ENCODE assay signal across 9 cellular contexts in genomic region chr10:95601116-95601719, GRCh38. TPM values are rescaled to one million over a fixed set of nuclear protein-coding genes. Genes with fewer than 3 reads are reported as not detected.
DNase-seq lines count a peak whose midpoint lies in the region; ATAC-seq, FAIRE-seq and TF ChIP-seq lines count a peak whose summit lies in the region.
"Had no signal": no experiment of that assay in that cellular context is flagged by ENCODE, and none has a peak within 500 bp of the region (broad histone marks: within the 10 kb centered on the region; RNA-seq: fewer than 3 reads in every experiment).

No MANE protein-coding gene starts in this region.

- H3K9me3 Mint-ChIP-seq in activated naive CD8-positive, alpha-beta T cell treated with anti-CD3 and anti-CD28 coated beads, Interleukin-2, amount 50 U/mL, for 24 hours = no peaks in the 10 kb centered on the region

- no peak overlapping the region for H3K9ac ChIP-seq in parathyroid adenoma

- H3K9me3 ChIP-seq in cardiac muscle cell (ENCODE audit: low read depth) (no peaks in the 10 kb centered on the region), parathyroid adenoma (ENCODE audit: control insufficient read depth, low read length) (no peaks in the 10 kb centered on the region)
- H3K9me3 ChIP-seq: neutrophil had no signal

- peak; percentile 99 for TF ChIP-seq CTCF in cardiac muscle cell (IDR thresholded peaks at IDR 0.05; ENCODE audit: low read depth, low read length)
- TF ChIP-seq CTCF in parathyroid adenoma (IDR thresholded peaks at IDR 0.05) = peak; percentile 94

- peaks cover 4% of the 10 kb centered on the region for H3K27me3 Mint-ChIP-seq in activated naive CD8-positive, alpha-beta T cell treated with anti-CD3 and anti-CD28 coated beads, Interleukin-2, amount 50 U/mL, for 24 hours

- ATAC-seq in activated naive CD8-positive, alpha-beta T cell treated with anti-CD3 and anti-CD28 coated beads, Interleukin-2, amount 50 U/mL, for 24 hours = peak; percentile 62
- no peak for ATAC-seq in GM18909 (IDR thresholded peaks at IDR 0.05; ENCODE audit: poor library complexity, unreplicated experiment)

- H3K27ac ChIP-seq in cardiac muscle cell = no peak overlapping the region
- H3K27ac ChIP-seq in parathyroid adenoma = no peak overlapping the region
- H3K27ac ChIP-seq: neutrophil had no signal

- no peaks in the 10 kb centered on the region for H3K27me3 ChIP-seq in cardiac muscle cell
- H3K27me3 ChIP-seq in parathyroid adenoma (ENCODE audit: control insufficient read depth, insufficient read depth, low read length) = no peaks in the 10 kb centered on the region
- H3K27me3 ChIP-seq: neutrophil had no signal

- no peaks in the 10 kb centered on the region for H3K79me2 ChIP-seq in parathyroid adenoma

- H3K4me1 ChIP-seq in cardiac muscle cell (ENCODE audit: low read depth) (peaks cover 22% of the 10 kb centered on the region), parathyroid adenoma (no peaks in the 10 kb centered on the region)

- DNase-seq in ACHN (peak; percentile 90), GM18507 (ENCODE audit: extremely low spot score, insufficient read length, low read depth) (peak; percentile 33), MV-4-11 (lab: John Stamatoyannopoulos, UW) (peak; percentile 55), SHP77 treated with DMSO at 0.1 percent for 48 hours (lab: John Stamatoyannopoulos, UW) (peak; percentile 74), cardiac muscle cell (ENCODE audit: low read depth in 1 of 2, low spot score in 1 of 2) (peak; percentile 92 to 93)
- peak; percentile 60 for DNase-seq in activated naive CD8-positive, alpha-beta T cell treated with anti-CD3 and anti-CD28 coated beads, Interleukin-2, amount 50 U/mL, for 24 hours

- peak; percentile 80 for FAIRE-seq in GM18507 (lab: Jason Lieb, UNC)

- H3K4me3 Mint-ChIP-seq in activated naive CD8-positive, alpha-beta T cell treated with anti-CD3 and anti-CD28 coated beads, Interleukin-2, amount 50 U/mL, for 24 hours = no peak overlapping the region

- no peak overlapping the region for H2AFZ ChIP-seq in parathyroid adenoma

- H3K36me3 ChIP-seq in cardiac muscle cell = no peaks in the 10 kb centered on the region
- no peaks in the 10 kb centered on the region for H3K36me3 ChIP-seq in parathyroid adenoma (ENCODE audit: control insufficient read depth, insufficient read depth, low read length)

- in situ Hi-C loops in ACHN (cut with HindIII; ENCODE audit: low pct_ligation_motif_present, low pct_unique_long_range_greater_than_20kb, low sequenced_read_pairs) = loop anchor here (25.0 kb wide), 1 partner anchor 189 kb away; no protein-coding TSS in a partner anchor

- H3K27ac Mint-ChIP-seq in activated naive CD8-positive, alpha-beta T cell treated with anti-CD3 and anti-CD28 coated beads, Interleukin-2, amount 50 U/mL, for 24 hours = no peak overlapping the region

- H3K4me1 Mint-ChIP-seq in activated naive CD8-positive, alpha-beta T cell treated with anti-CD3 and anti-CD28 coated beads, Interleukin-2, amount 50 U/mL, for 24 hours = no peaks in the 10 kb centered on the region

- peaks cover 2% of the 10 kb centered on the region for H3K36me3 Mint-ChIP-seq in activated naive CD8-positive, alpha-beta T cell treated with anti-CD3 and anti-CD28 coated beads, Interleukin-2, amount 50 U/mL, for 24 hours (ENCODE audit: low read depth)

- H3K4me3 ChIP-seq in cardiac muscle cell = no peak overlapping the region
- H3K4me3 ChIP-seq in parathyroid adenoma (ENCODE audit: low read depth, low read length) = no peak overlapping the region

- no peak overlapping the region for H3K4me2 ChIP-seq in parathyroid adenoma (ENCODE audit: low read length)

RNA-seq across cellular contexts. Expression of gene SORBS1, which starts 40.0 kb away (rescaled TPM):
- 14.9 and 20.6 TPM in 2 replicates for total RNA-seq in cardiac muscle cell
- 11.0 and 12.8 TPM in 2 replicates for polyA plus RNA-seq in cardiac muscle cell

RNA-seq across cellular contexts. Expression of gene ALDH18A1, which starts 55.3 kb away (rescaled TPM):
- total RNA-seq in cardiac muscle cell = 40.4 and 44.1 TPM in 2 replicates
- 46.6 and 49.3 TPM in 2 replicates for polyA plus RNA-seq in cardiac muscle cell

Comparison
In these comparisons a context has a peak if more than half of its experiments do, and no peak if none do; other contexts are left out.
1. DNase-seq: peak in every context shown above with its lines; median percentile 92 in cardiac muscle cell; 90 in ACHN; 74 in SHP77 treated with DMSO at 0.1 percent for 48 hours; 60 in activated naive CD8-positive, alpha-beta T cell treated with anti-CD3 and anti-CD28 coated beads, Interleukin-2, amount 50 U/mL, for 24 hours; 55 in MV-4-11; 33 in GM18507.